Comparison of ENCODE assay signal across 8 cellular contexts in genomic region chr4:2930821-2931764, GRCh38. TPM values are rescaled to one million over a fixed set of nuclear protein-coding genes. Genes with fewer than 3 reads are reported as not detected.
A peak's percentile ranks its signal among the peaks of the same experiment; 100 is the strongest.
DNase-seq lines count a peak whose midpoint lies in the region; ATAC-seq and TF ChIP-seq lines count a peak whose summit lies in the region.

No MANE protein-coding gene starts in this region.

- peak overlapping the region; percentile 97 for H3K27ac ChIP-seq in lower lobe of right lung

- H3K36me3 ChIP-seq in lower lobe of right lung: peaks cover 53% of the 10 kb centered on the region

- ATAC-seq in lower lobe of right lung: peak; percentile 66 to 71
- ATAC-seq in esophagus mucosa: no peak
- no peak for ATAC-seq in HG03039 (IDR thresholded peaks at IDR 0.05; ENCODE audit: unreplicated experiment)

- H3K9me3 ChIP-seq in lower lobe of right lung: no peaks in the 10 kb centered on the region

- no peaks in the 10 kb centered on the region for H3K27me3 Mint-ChIP-seq in activated naive CD4-positive, alpha-beta T cell treated with anti-CD3 and anti-CD28 coated beads, Interleukin-2, amount 50 U/mL, for 24 hours

- no peaks in the 10 kb centered on the region for H3K9me3 Mint-ChIP-seq in activated naive CD4-positive, alpha-beta T cell treated with anti-CD3 and anti-CD28 coated beads, Interleukin-2, amount 50 U/mL, for 24 hours

- intact Hi-C loops in lower lobe of right lung (cut with DNase I): no loop called here

- peaks cover 6% of the 10 kb centered on the region for H3K36me3 Mint-ChIP-seq in activated naive CD4-positive, alpha-beta T cell treated with anti-CD3 and anti-CD28 coated beads, Interleukin-2, amount 50 U/mL, for 24 hours

- peaks cover 61% of the 10 kb centered on the region for H3K4me1 ChIP-seq in lower lobe of right lung

- H3K27ac Mint-ChIP-seq in activated naive CD4-positive, alpha-beta T cell treated with anti-CD3 and anti-CD28 coated beads, Interleukin-2, amount 50 U/mL, for 24 hours: peak overlapping the region; percentile 89

- no peaks in the 10 kb centered on the region for H3K27me3 ChIP-seq in lower lobe of right lung (ENCODE audit: low read depth)

- peak overlapping the region; percentile 22 for H3K4me3 ChIP-seq in lower lobe of right lung

- TF ChIP-seq CTCF in lower lobe of right lung (IDR thresholded peaks at IDR 0.05): peak; percentile 46

- peak overlapping the region; percentile 74 for H3K4me3 Mint-ChIP-seq in activated naive CD4-positive, alpha-beta T cell treated with anti-CD3 and anti-CD28 coated beads, Interleukin-2, amount 50 U/mL, for 24 hours

- DNase-seq in activated naive CD4-positive, alpha-beta T cell treated with Interleukin-2 at 50 U/mL for 16 hours: no peak
- peak in 31 of 56 donors; percentile 16 to 75 (median 48) for DNase-seq in amygdala (lab: John Stamatoyannopoulos, UW)
- peak; percentile 88 for DNase-seq in lower lobe of right lung
- no peak for DNase-seq in activated CD4-positive, alpha-beta T cell treated with anti-CD3 and anti-CD28 coated beads for 1 hour
- no peak for DNase-seq in pons (ENCODE audit: low spot score)

- peaks cover 20% of the 10 kb centered on the region for H3K4me1 Mint-ChIP-seq in activated naive CD4-positive, alpha-beta T cell treated with anti-CD3 and anti-CD28 coated beads, Interleukin-2, amount 50 U/mL, for 24 hours

RNA-seq across cellular contexts. Expression of gene NOP14, which starts 32.1 kb away (rescaled TPM):
- total RNA-seq in lower lobe of right lung (20.7 TPM), esophagus mucosa (28.7 TPM)

RNA-seq across cellular contexts. Expression of gene GRK4, which starts 32.3 kb away (rescaled TPM):
- total RNA-seq in lower lobe of right lung: 7.1 TPM
- 2.0 TPM for total RNA-seq in esophagus mucosa

Comparison
In these comparisons a context has a peak if more than half of its experiments do, and no peak if none do; other contexts are left out.
1. DNase-seq: peak in amygdala (31 of 56) and lower lobe of right lung (single experiment); none in activated naive CD4-positive, alpha-beta T cell treated with Interleukin-2 at 50 U/mL for 16 hours (single experiment), activated CD4-positive, alpha-beta T cell treated with anti-CD3 and anti-CD28 coated beads for 1 hour (single experiment) and pons (single experiment).
2. ATAC-seq: peak in lower lobe of right lung (2 of 2); none in esophagus mucosa (single experiment) and HG03039 (single experiment).